Comparison of ENCODE assay signal across 27 cellular contexts in genomic region chr3:194886836-194887235, GRCh38.
"Had no signal": no experiment of that assay in that cellular context is flagged by ENCODE, and none has a peak within 500 bp of the region (broad histone marks: within the 10 kb centered on the region; RNA-seq: fewer than 3 reads in every experiment).

No MANE protein-coding gene starts in this region.

- H3K27ac Mint-ChIP-seq: mesothelial cell of epicardium; natural killer cell; nephron progenitor cell; neural progenitor cell; progenitor cell of endocrine pancreas; stimulated activated memory B cell treated with anti-CD40 and anti-IgM and Interleukin-4, amounts not matched to agents 10 μg/mL and 1 μg/mL and 100 μg/mL, for 72 hours had no signal

- H3K27me3 Mint-ChIP-seq: naive B cell had no signal

- H3K4me1 Mint-ChIP-seq: mesothelial cell of epicardium; natural killer cell; nephron progenitor cell; neural progenitor cell; stimulated activated memory B cell treated with anti-CD40 and anti-IgM and Interleukin-4, amounts not matched to agents 10 μg/mL and 1 μg/mL and 100 μg/mL, for 72 hours had no signal

- H3K4me3 Mint-ChIP-seq: mesothelial cell of epicardium; naive B cell; natural killer cell; nephron progenitor cell; neural progenitor cell; stimulated activated memory B cell treated with anti-CD40 and anti-IgM and Interleukin-4, amounts not matched to agents 10 μg/mL and 1 μg/mL and 100 μg/mL, for 72 hours had no signal

- DNase-seq: heart left ventricle; kidney glomerular epithelial cell; left cardiac atrium; lower lobe of right lung; mammary epithelial cell; mesenchymal stem cell; naive B cell; natural killer cell; nephron progenitor cell; occipital lobe; ovary; right lobe of liver; stimulated activated CD4-positive, alpha-beta T cell treated with anti-CD3 and anti-CD28 coated beads, Interleukin-1b, Interleukin-23, amount 100 ng/mL, for 48 hours; stimulated activated CD4-positive, alpha-beta T cell treated with anti-CD3 and anti-CD28 coated beads, Interleukin-2, amount 100 ng/mL, for 48 hours; stimulated activated CD4-positive, alpha-beta T cell treated with anti-CD3 and anti-CD28 coated beads, Interleukin-4, amount 100 ng/mL, for 4 hours; stimulated activated CD8-positive, alpha-beta memory T cell treated with anti-CD3 and anti-CD28 coated beads, Interleukin-4, amount 100 ng/mL, for 48 hours; stimulated activated naive CD4-positive, alpha-beta T cell treated with Interleukin-2 at 50 U/mL for 16 hours; stomach; testis; thyroid gland; transverse colon; upper lobe of right lung had no signal

- H3K36me3 Mint-ChIP-seq: mesothelial cell of epicardium, neural progenitor cell had no signal

- ATAC-seq: heart left ventricle; left cardiac atrium; left lobe of liver; lower lobe of right lung; natural killer cell; right lobe of liver; stimulated activated memory B cell treated with anti-CD40 and anti-IgM and Interleukin-4, amounts not matched to agents 10 μg/mL and 1 μg/mL and 100 μg/mL, for 72 hours; upper lobe of right lung had no signal
